In genomic region chr2:17877811-17878221, GRCh38 we compare ENCODE assay signal across 8 cellular contexts. TPM values are rescaled to one million over a fixed set of nuclear protein-coding genes. Genes with fewer than 3 reads are reported as not detected.
DNase-seq lines count a peak whose midpoint lies in the region; ATAC-seq, FAIRE-seq and TF ChIP-seq lines count a peak whose summit lies in the region.

No MANE protein-coding gene starts in this region.

- intact Hi-C loops in psoas muscle (cut with DNase I): loop anchor here (5.0 to 10.0 kb wide), 2 partner anchors 97 to 99 kb away; no protein-coding TSS in a partner anchor

- 3 to 8% (median 4%) methylated on average over 20 of the region's 20 CpGs for WGBS in psoas muscle, 3 donors

- no peak for DNase-seq in BE2C
- DNase-seq in T-helper 17 cell: no peak
- DNase-seq in frontal cortex (ENCODE audit: low spot score in 2 of 2): peak; percentile 33 to 34
- peak in 1 of 2 donors; percentile 59 for DNase-seq in psoas muscle
- DNase-seq in superior temporal gyrus (ENCODE audit: extremely low spot score): no peak
- no peak for DNase-seq in HTR-8/SVneo (ENCODE audit: insufficient read length, low spot score)

- no peak for TF ChIP-seq CTCF in BE2C (IDR thresholded peaks at IDR 0.05; ENCODE audit: low read depth, low read length)
- no peak for TF ChIP-seq CTCF in psoas muscle (IDR thresholded peaks at IDR 0.05)

- H3K4me3 Mint-ChIP-seq in T-helper 17 cell: peak overlapping the region; percentile 76

- H3K4me1 ChIP-seq in BE2C: no peaks in the 10 kb centered on the region
- H3K4me1 ChIP-seq in psoas muscle: peaks cover 17% of the 10 kb centered on the region

- H3K4me1 Mint-ChIP-seq in T-helper 17 cell: peaks cover 11% of the 10 kb centered on the region

- H3K36me3 ChIP-seq in BE2C: no peaks in the 10 kb centered on the region
- H3K36me3 ChIP-seq in psoas muscle (ENCODE audit: insufficient read depth in 1 of 2, low read depth in 1 of 2): no peaks in the 10 kb centered on the region

- H3K9me3 ChIP-seq in BE2C (no peaks in the 10 kb centered on the region), T-helper 17 cell (ENCODE audit: control insufficient read depth, low read length, poor library complexity, severe bottlenecking) (no peaks in the 10 kb centered on the region), psoas muscle (no peaks in the 10 kb centered on the region)

- FAIRE-seq in frontal cortex (lab: Jason Lieb, UNC): no peak
- FAIRE-seq in HTR-8/SVneo (lab: Jason Lieb, UNC): no peak

- H3K27ac Mint-ChIP-seq in T-helper 17 cell: no peak overlapping the region

- ATAC-seq in GM18873 (IDR thresholded peaks at IDR 0.05; ENCODE audit: low FRiP score, unreplicated experiment): peak; percentile 23
- ATAC-seq in HG03103 (IDR thresholded peaks at IDR 0.05; ENCODE audit: low read depth, unreplicated experiment): peak; percentile 30
- ATAC-seq in T-helper 17 cell: no peak
- ATAC-seq in psoas muscle: peak in 2 of 4 donors; percentile 4 to 5

- H3K36me3 Mint-ChIP-seq in T-helper 17 cell (ENCODE audit: low read depth): peaks cover 2% of the 10 kb centered on the region

- peak overlapping the region; percentile 79 for H3K27ac ChIP-seq in psoas muscle

- H3K27me3 ChIP-seq in BE2C (peaks cover 65% of the 10 kb centered on the region), psoas muscle (ENCODE audit: insufficient read depth in 3 of 3, low read length in 2 of 3) (no peaks in the 10 kb centered on the region)

- H3K4me3 ChIP-seq in BE2C (ENCODE audit: low read depth, low read length) (peak overlapping the region; percentile 31), psoas muscle (peak overlapping the region; percentile 91)

- H3K27me3 Mint-ChIP-seq in T-helper 17 cell: peaks cover 75% of the 10 kb centered on the region

RNA-seq across cellular contexts. Expression of gene KCNS3, which starts 0.7 kb away (rescaled TPM):
- not detected for polyA plus RNA-seq in BE2C (2012; ENCODE audit: insufficient read depth, insufficient read length, low read depth)
- total RNA-seq in T-helper 17 cell (not detected), frontal cortex (1.6 TPM), psoas muscle (10 to 100 TPM in 2 of 4 donors, 1 to 10 TPM in 2; 5.8 to 14.6 (median 10.1) TPM)
- 10 to 100 TPM in 2 of 3 donors, 1 to 10 TPM in 1; 3.6 to 29.2 (median 12.1) TPM for polyA plus RNA-seq in psoas muscle

Comparison
In these comparisons a context has a peak if more than half of its experiments do, and no peak if none do; other contexts are left out.
1. DNase-seq: peak in frontal cortex (2 of 2); none in BE2C (single experiment), T-helper 17 cell (0 of 3), superior temporal gyrus (single experiment) and HTR-8/SVneo (single experiment).